In the genomic region with DNA sequence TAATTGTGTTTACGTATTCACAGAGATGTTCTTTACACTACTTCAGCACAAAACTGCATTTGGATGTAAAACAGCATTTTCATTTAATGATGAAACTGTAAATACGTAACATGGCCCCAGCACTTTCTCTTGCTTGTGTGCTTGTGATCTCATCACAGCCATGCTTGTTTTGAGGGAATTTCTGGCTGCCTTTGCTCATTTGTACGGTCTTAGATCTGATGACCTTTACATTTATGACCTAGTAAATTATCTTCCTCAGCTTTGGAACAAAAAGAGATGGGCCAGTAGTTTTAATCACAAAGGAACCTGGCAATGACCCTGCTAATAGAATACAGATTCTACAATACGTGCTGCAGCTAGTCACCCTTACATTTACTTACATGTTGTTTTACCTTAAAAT, we compare ENCODE assay signal across 34 cellular contexts.
DNase-seq lines count a peak whose midpoint lies in the region; ATAC-seq and TF ChIP-seq lines count a peak whose summit lies in the region.
"Had no signal": no experiment of that assay in that cellular context is flagged by ENCODE, and none has a peak within 500 bp of the region (broad histone marks: within the 10 kb centered on the region; RNA-seq: fewer than 3 reads in every experiment).

No MANE protein-coding gene starts in this region.

- WGBS in right lobe of liver (ENCODE audit: insufficient coverage, low coverage, low lambda C conversion rate, missing lambda C conversion rate): 44% methylated on average over 4 of the region's 4 CpGs
- WGBS in upper lobe of left lung, 2 donors: 83 to 88% methylated on average over 4 of the region's 4 CpGs

- H3K4me3 ChIP-seq in right lobe of liver: no peak overlapping the region
- no peak overlapping the region for H3K4me3 ChIP-seq in upper lobe of left lung
- H3K4me3 ChIP-seq: BLaER1 treated with 17β-estradiol and CSF1 and Interleukin-3, amounts not matched to agents 10 nM and 100 nM; esophagus squamous epithelium; Peyer's patch; stomach; tibial artery had no signal

- TF ChIP-seq CTCF in HFFc6 (IDR thresholded peaks at IDR 0.05) (no peak), chondrocyte (IDR thresholded peaks at IDR 0.05) (no peak), right lobe of liver (IDR thresholded peaks at IDR 0.05) (no peak), upper lobe of left lung (IDR thresholded peaks at IDR 0.05) (no peak)

- H3K36me3 Mint-ChIP-seq in HFFc6 (ENCODE audit: low read depth) (no peaks in the 10 kb centered on the region), chondrocyte (ENCODE audit: low read depth) (no peaks in the 10 kb centered on the region)
- H3K36me3 Mint-ChIP-seq in activated T-helper 17 cell treated with anti-CD3 and anti-CD28 coated beads, Interleukin-2, amount 50 U/mL, for 72 hours (ENCODE audit: low read depth): no peaks in the 10 kb centered on the region
- H3K36me3 Mint-ChIP-seq: naive thymus-derived CD4-positive, alpha-beta T cell had no signal

- H3K4me3 Mint-ChIP-seq in HFFc6 (peak overlapping the region; percentile 34), chondrocyte (ENCODE audit: unreplicated experiment) (no peak overlapping the region)
- H3K4me3 Mint-ChIP-seq in activated T-helper 17 cell treated with anti-CD3 and anti-CD28 coated beads, Interleukin-2, amount 50 U/mL, for 72 hours: no peak overlapping the region
- H3K4me3 Mint-ChIP-seq: dendritic cell treated with granulocyte-macrophage colony-stimulating factor and Interleukin-4, amounts not matched to agents 40 ng/mL and 50 ng/mL, for 4 days; naive thymus-derived CD4-positive, alpha-beta T cell had no signal

- intact Hi-C loops in right lobe of liver (cut with DNase I): no loop called here

- TF ChIP-seq EP300 in upper lobe of left lung (IDR thresholded peaks at IDR 0.05): no peak

- H3K9me3 ChIP-seq in right lobe of liver (no peaks in the 10 kb centered on the region), upper lobe of left lung (no peaks in the 10 kb centered on the region)
- H3K9me3 ChIP-seq: esophagus squamous epithelium, Peyer's patch, tibial artery had no signal

- in situ Hi-C loops in ACHN (cut with HindIII; ENCODE audit: low pct_ligation_motif_present, low pct_unique_long_range_greater_than_20kb, low sequenced_read_pairs): no loop called here

- ATAC-seq in right lobe of liver: no peak
- ATAC-seq in activated T-helper 17 cell treated with anti-CD3 and anti-CD28 coated beads, Interleukin-2, amount 50 U/mL, for 72 hours (replicated peaks): no peak
- ATAC-seq in HG02588 (IDR thresholded peaks at IDR 0.05; ENCODE audit: unreplicated experiment): no peak
- no peak for ATAC-seq in upper lobe of left lung (ENCODE audit: low FRiP score in 2 of 2)
- ATAC-seq: activated naive CD4-positive, alpha-beta T cell treated with anti-CD3 and anti-CD28 coated beads, Interleukin-2, amount 50 U/mL, for 72 hours; left ventricle myocardium superior; naive thymus-derived CD4-positive, alpha-beta T cell had no signal

- H3K9me3 Mint-ChIP-seq in HFFc6: no peaks in the 10 kb centered on the region
- no peaks in the 10 kb centered on the region for H3K9me3 Mint-ChIP-seq in chondrocyte (ENCODE audit: low read depth)
- peaks cover 3% of the 10 kb centered on the region for H3K9me3 Mint-ChIP-seq in activated T-helper 17 cell treated with anti-CD3 and anti-CD28 coated beads, Interleukin-2, amount 50 U/mL, for 72 hours

- H3K36me3 ChIP-seq in right lobe of liver: no peaks in the 10 kb centered on the region
- H3K36me3 ChIP-seq in upper lobe of left lung: no peaks in the 10 kb centered on the region
- H3K36me3 ChIP-seq: esophagus squamous epithelium, Peyer's patch, stomach, tibial artery had no signal

- TF ChIP-seq POLR2A in right lobe of liver (IDR thresholded peaks at IDR 0.05) (no peak), upper lobe of left lung (IDR thresholded peaks at IDR 0.05) (no peak)

- peaks cover 0 to 38% (median 11%) of the 10 kb centered on the region in 4 donors for H3K4me1 ChIP-seq in right lobe of liver
- no peaks in the 10 kb centered on the region for H3K4me1 ChIP-seq in upper lobe of left lung
- H3K4me1 ChIP-seq: stomach, tibial artery had no signal

- H3K27ac Mint-ChIP-seq in HFFc6 (peak overlapping the region; percentile 31), chondrocyte (ENCODE audit: unreplicated experiment) (peak overlapping the region; percentile 41)
- H3K27ac Mint-ChIP-seq in activated T-helper 17 cell treated with anti-CD3 and anti-CD28 coated beads, Interleukin-2, amount 50 U/mL, for 72 hours: no peak overlapping the region
- H3K27ac Mint-ChIP-seq: activated naive CD4-positive, alpha-beta T cell treated with anti-CD3 and anti-CD28 coated beads, Interleukin-2, amount 50 U/mL, for 72 hours; dendritic cell treated with granulocyte-macrophage colony-stimulating factor and Interleukin-4, amounts not matched to agents 40 ng/mL and 50 ng/mL, for 4 days; naive thymus-derived CD4-positive, alpha-beta T cell had no signal

- H3K4me1 Mint-ChIP-seq in HFFc6 (ENCODE audit: low read depth): peaks cover 43% of the 10 kb centered on the region
- peaks cover 20% of the 10 kb centered on the region for H3K4me1 Mint-ChIP-seq in chondrocyte (ENCODE audit: low read depth)
- no peaks in the 10 kb centered on the region for H3K4me1 Mint-ChIP-seq in activated T-helper 17 cell treated with anti-CD3 and anti-CD28 coated beads, Interleukin-2, amount 50 U/mL, for 72 hours
- H3K4me1 Mint-ChIP-seq: naive thymus-derived CD4-positive, alpha-beta T cell had no signal

- DNase-seq in ACHN (peak; percentile 29), HFFc6 (peak; percentile 16), chondrocyte (ENCODE audit: low spot score) (no peak), right lobe of liver (no peak), NCI-H146 (lab: John Stamatoyannopoulos, UW) (no peak), upper lobe of left lung (no peak)
- DNase-seq: activated CD4-positive, alpha-beta T cell treated with anti-CD3 and anti-CD28 coated beads, Interleukin-2, amount 50 U/mL, for 48 hours; activated CD4-positive, CD25-positive, alpha-beta regulatory T cell; activated CD8-positive, alpha-beta memory T cell treated with anti-CD3 and anti-CD28 coated beads, Interleukin-2, amount 50 U/mL, for 48 hours; aorta; caudate nucleus; COR-L47; DMS79; esophagus squamous epithelium; GF-D8; left ventricle myocardium superior; midbrain; naive thymus-derived CD4-positive, alpha-beta T cell; NCI-H1092 treated with DMSO at 0.1 percent for 48 hours; NCI-H1930; NCI-H526 treated with DMSO at 0.1 percent for 48 hours; Peyer's patch; SHP77 treated with DMSO at 0.1 percent for 48 hours; stimulated activated CD8-positive, alpha-beta memory T cell treated with anti-CD3 and anti-CD28 coated beads, Interleukin-4, amount 100 ng/mL, for 48 hours; stomach; SW 1271; T1000; tibial artery had no signal

- H3K27me3 Mint-ChIP-seq in HFFc6 (ENCODE audit: insufficient read depth) (peaks cover 1% of the 10 kb centered on the region; the same call in 1 of the 2 replicates), chondrocyte (ENCODE audit: low read depth) (no peaks in the 10 kb centered on the region)
- no peaks in the 10 kb centered on the region for H3K27me3 Mint-ChIP-seq in activated T-helper 17 cell treated with anti-CD3 and anti-CD28 coated beads, Interleukin-2, amount 50 U/mL, for 72 hours
- H3K27me3 Mint-ChIP-seq: dendritic cell treated with granulocyte-macrophage colony-stimulating factor and Interleukin-4, amounts not matched to agents 40 ng/mL and 50 ng/mL, for 4 days; naive thymus-derived CD4-positive, alpha-beta T cell had no signal

- peak overlapping the region in 2 of 3 donors; percentile 87 to 91 for H3K27ac ChIP-seq in right lobe of liver
- H3K27ac ChIP-seq in upper lobe of left lung: no peak overlapping the region
- H3K27ac ChIP-seq: BLaER1 treated with 17β-estradiol and CSF1 and Interleukin-3, amounts not matched to agents 10 nM and 100 nM; esophagus squamous epithelium; HL-60; Peyer's patch; stomach; tibial artery had no signal

- H3K27me3 ChIP-seq in right lobe of liver (no peaks in the 10 kb centered on the region), upper lobe of left lung (no peaks in the 10 kb centered on the region)
- H3K27me3 ChIP-seq: BLaER1 treated with 17β-estradiol and CSF1 and Interleukin-3, amounts not matched to agents 10 nM and 100 nM; esophagus squamous epithelium; Peyer's patch; stomach; tibial artery had no signal

Comparison
In these comparisons a context has a peak if more than half of its experiments do, and no peak if none do; other contexts are left out.
1. DNase-seq: peak in ACHN (single experiment) and HFFc6 (single experiment); none in chondrocyte (single experiment), right lobe of liver (0 of 3), NCI-H146 (single experiment) and upper lobe of left lung (0 of 2).
2. H3K27ac ChIP-seq: peak in right lobe of liver (2 of 3); none in upper lobe of left lung (0 of 4).